ENCODE assay signal across 1 cellular context in genomic region chr1:150979007-150979722, GRCh38.
A peak's percentile ranks its signal among the peaks of the same experiment; 100 is the strongest.
TF ChIP-seq lines count a peak whose summit lies in the region.

No MANE protein-coding gene starts in this region.

TF ChIP-seq in K562, 482 proteins besides CTCF, POLR2A, EP300 and RAD21 (continued from another document and continues in another):
- TF ChIP-seq ARID3A (IDR thresholded peaks at IDR 0.05; ENCODE audit: borderline replicate concordance, low read depth, low read length) (no peak; the same call in 1 of the 2 replicates), RFX1 (IDR thresholded peaks at IDR 0.05) (no peak), HIVEP1 (CRISPR knock-in tag; IDR thresholded peaks at IDR 0.05) (0 out of 2 replicates have a peak, but pooled peaks have one; percentile 22), SMARCC2 (IDR thresholded peaks at IDR 0.05; ENCODE audit: low read depth) (no peak; the same call in 1 of the 2 replicates), ZC3H11A (IDR thresholded peaks at IDR 0.05; ENCODE audit: low read depth, low read length) (0 out of 2 replicates have a peak, but pooled peaks have one; percentile 50), NR0B1 (IDR thresholded peaks at IDR 0.05; ENCODE audit: partially characterized antibody) (no peak), LEF1 (IDR thresholded peaks at IDR 0.05) (no peak), ZNF518B (CRISPR knock-in tag; IDR thresholded peaks at IDR 0.05) (no peak), MAZ (CRISPR knock-in tag; conservative IDR thresholded peaks at IDR 0.05 in 1 of 2, IDR thresholded peaks at IDR 0.05 in 1 of 2) (peak; percentile 58 to 86; a peak in 3 of 4 replicates), POLR2AphosphoS5 (IDR thresholded peaks at IDR 0.05; ENCODE audit: control insufficient read depth, insufficient read depth, low read depth, low read length) (peak; percentile 29; the same call in 1 of the 2 replicates), FOXP4 (CRISPR knock-in tag; IDR thresholded peaks at IDR 0.05; ENCODE audit: borderline replicate concordance) (no peak), ELF2 (CRISPR knock-in tag; IDR thresholded peaks at IDR 0.05) (0 out of 2 replicates have a peak, but pooled peaks have one; percentile 19), NFIC (IDR thresholded peaks at IDR 0.05) (peak; percentile 60), ZNF3 (CRISPR knock-in tag; IDR thresholded peaks at IDR 0.05) (no peak), ZBTB33 (CRISPR knock-in tag; IDR thresholded peaks at IDR 0.05) (peak; percentile 83), USF1 (CRISPR knock-in tag; IDR thresholded peaks at IDR 0.05) (no peak), GATAD2B (IDR thresholded peaks at IDR 0.05; ENCODE audit: borderline replicate concordance) (peak; percentile 72; the same call in 1 of the 2 replicates), ZNF696 (CRISPR knock-in tag; conservative IDR thresholded peaks at IDR 0.05) (no peak), KDM2B (CRISPR knock-in tag; IDR thresholded peaks at IDR 0.05) (no peak), ZNF592 (IDR thresholded peaks at IDR 0.05) (peak; percentile 94), AFF1 (IDR thresholded peaks at IDR 0.05; ENCODE audit: low read depth in 1 of 2, partially characterized antibody in 2 of 2) (no peak), E2F8 (IDR thresholded peaks at IDR 0.05; ENCODE audit: low read depth, partially characterized antibody) (peak; percentile 33), ZBTB7A (IDR thresholded peaks at IDR 0.05; ENCODE audit: borderline replicate concordance, control insufficient read depth, low read depth, low read length) (peak; percentile 95), TFE3 (CRISPR knock-in tag; IDR thresholded peaks at IDR 0.05) (no peak), TFAM (CRISPR knock-in tag; conservative IDR thresholded peaks at IDR 0.05) (no peak), GTF2F1 (IDR thresholded peaks at IDR 0.05; ENCODE audit: low read depth, low read length) (0 out of 2 replicates have a peak, but pooled peaks have one; percentile 47)
